21 cellular contexts compared by ENCODE assay signal in genomic region chr3:106070187-106070586, GRCh38.
"Had no signal": no experiment of that assay in that cellular context is flagged by ENCODE, and none has a peak within 500 bp of the region (broad histone marks: within the 10 kb centered on the region; RNA-seq: fewer than 3 reads in every experiment).

No MANE protein-coding gene starts in this region.

- H3K36me3 Mint-ChIP-seq: naive thymus-derived CD8-positive, alpha-beta T cell had no signal

- H3K4me3 ChIP-seq: left lung, spleen, thyroid gland had no signal

- H3K4me1 Mint-ChIP-seq: mesothelial cell of epicardium had no signal

- DNase-seq: activated CD4-positive, alpha-beta T cell treated with anti-CD3 and anti-CD28 coated beads, Interleukin-2, amount 50 U/mL, for 1 hour; activated CD4-positive, CD25-positive, alpha-beta regulatory T cell treated with anti-CD3 and anti-CD28 coated beads, Interleukin-2, amount 50 U/mL, for 72 hours; activated gamma-delta T cell; amniotic stem cell; cortex of kidney; kidney glomerular epithelial cell; mammary epithelial cell; naive thymus-derived CD8-positive, alpha-beta T cell; retina; spleen; stimulated activated CD4-positive, alpha-beta T cell treated with anti-CD3 and anti-CD28 coated beads, Interleukin-4, amount 100 ng/mL, for 1 hour; stimulated activated naive CD8-positive, alpha-beta T cell treated with anti-CD3 and anti-CD28 coated beads, Interleukin-15, Interleukin-2, amounts not matched to agents 100 U/mL and 50 U/mL, for 24 hours; substantia nigra; T-helper 1 cell; thyroid gland; WERI-Rb-1 had no signal

- H3K9me3 ChIP-seq: left lung, thyroid gland had no signal

- H3K4me3 Mint-ChIP-seq: mesothelial cell of epicardium; naive thymus-derived CD8-positive, alpha-beta T cell had no signal

- H3K4me1 ChIP-seq: left lung, spleen had no signal

- H3K27me3 Mint-ChIP-seq: naive thymus-derived CD8-positive, alpha-beta T cell; progenitor cell of endocrine pancreas had no signal

- H3K27ac ChIP-seq: epithelial cell of prostate, left lung, spleen, WERI-Rb-1 had no signal

- H3K27me3 ChIP-seq: left lung, spleen, thyroid gland had no signal

- ATAC-seq: activated naive CD4-positive, alpha-beta T cell treated with anti-CD3 and anti-CD28 coated beads, Interleukin-2, amount 50 U/mL, for 72 hours; left lung; naive thymus-derived CD8-positive, alpha-beta T cell; stimulated activated naive CD8-positive, alpha-beta T cell treated with anti-CD3 and anti-CD28 coated beads, Interleukin-15, Interleukin-2, amounts not matched to agents 100 U/mL and 50 U/mL, for 24 hours had no signal

- H3K36me3 ChIP-seq: left lung, spleen, thyroid gland, WERI-Rb-1 had no signal

- H3K27ac Mint-ChIP-seq: activated naive CD4-positive, alpha-beta T cell treated with anti-CD3 and anti-CD28 coated beads, Interleukin-2, amount 50 U/mL, for 72 hours; mesothelial cell of epicardium; progenitor cell of endocrine pancreas had no signal
